23 cellular contexts compared by ENCODE assay signal in the genomic region with DNA sequence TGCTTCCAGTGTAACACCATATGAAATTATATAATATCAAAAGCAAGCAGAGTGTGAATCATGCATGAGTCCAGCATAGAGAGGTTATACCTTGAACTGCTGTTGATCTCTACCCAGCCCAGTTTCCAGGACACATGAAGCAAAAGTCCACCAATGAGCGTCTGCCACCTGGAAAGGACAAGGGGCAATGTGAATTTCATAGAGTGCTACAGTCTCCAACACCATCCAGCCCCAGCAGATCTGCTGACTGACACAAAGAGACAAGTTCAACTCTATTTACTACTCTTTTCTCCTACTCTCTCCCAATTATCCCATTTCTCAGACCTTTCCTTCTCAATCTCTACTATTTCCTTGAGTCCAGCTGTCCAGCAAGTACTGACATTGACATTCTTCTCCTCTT.
"Had no signal": no experiment of that assay in that cellular context is flagged by ENCODE, and none has a peak within 500 bp of the region (broad histone marks: within the 10 kb centered on the region; RNA-seq: fewer than 3 reads in every experiment).

No MANE protein-coding gene starts in this region.

- H3K27ac ChIP-seq: coronary artery, esophagus muscularis mucosa, foreskin keratinocyte, heart right ventricle, right lobe of liver, thoracic aorta, uterus had no signal

- H3K9me3 ChIP-seq: esophagus muscularis mucosa, heart right ventricle, right lobe of liver, thoracic aorta, uterus had no signal

- H3K9me3 Mint-ChIP-seq: activated naive CD4-positive, alpha-beta T cell treated with anti-CD3 and anti-CD28 coated beads, Interleukin-2, amount 50 U/mL, for 72 hours; mesothelial cell of epicardium; T-cell; T-helper 2 cell treated with Interferon-gamma antibody and Interleukin-4, amounts not matched to agents 5 μg/mL and 100 μg/mL, for 36 hours; type B pancreatic cell had no signal

- H3K27me3 Mint-ChIP-seq: activated CD4-positive, alpha-beta T cell treated with anti-CD3 and anti-CD28 coated beads for 36 hours; activated CD8-positive, alpha-beta memory T cell treated with anti-CD3 and anti-CD28 coated beads, Interleukin-2, amount 10 ng/mL, durations not matched to agents 7 days and 5 days; naive thymus-derived CD8-positive, alpha-beta T cell; progenitor cell of endocrine pancreas; T-cell; type B pancreatic cell had no signal

- DNase-seq: activated CD4-positive, alpha-beta T cell treated with anti-CD3 and anti-CD28 coated beads for 36 hours; activated CD4-positive, CD25-positive, alpha-beta regulatory T cell; activated CD8-positive, alpha-beta memory T cell treated with anti-CD3 and anti-CD28 coated beads, Interleukin-2, amount 10 ng/mL, durations not matched to agents 7 days and 5 days; activated CD8-positive, alpha-beta T cell treated with anti-CD3 and anti-CD28 coated beads, Interleukin-2, amount 10 ng/mL, durations not matched to agents 7 days and 5 days; activated naive CD4-positive, alpha-beta T cell; activated T-cell treated with anti-CD3 and anti-CD28 coated beads, Interleukin-2, amount 50 U/mL, for 48 hours; foreskin keratinocyte; heart right ventricle; naive thymus-derived CD8-positive, alpha-beta T cell; right lobe of liver; stimulated activated CD4-positive, alpha-beta T cell treated with anti-CD3 and anti-CD28 coated beads, Interleukin-12 subunit alpha, Interleukin-12 subunit beta, amount 100 ng/mL, for 4 hours; stimulated activated CD4-positive, alpha-beta T cell treated with anti-CD3 and anti-CD28 coated beads, Interleukin-4, amount 100 ng/mL, for 1 hour; stimulated activated naive CD8-positive, alpha-beta T cell treated with anti-CD3 and anti-CD28 coated beads, Interleukin-15, Interleukin-2, amounts not matched to agents 100 U/mL and 50 U/mL, for 24 hours; T-cell; uterus had no signal

- H3K27ac Mint-ChIP-seq: activated CD4-positive, alpha-beta T cell treated with anti-CD3 and anti-CD28 coated beads for 36 hours; activated CD8-positive, alpha-beta memory T cell treated with anti-CD3 and anti-CD28 coated beads, Interleukin-2, amount 10 ng/mL, durations not matched to agents 7 days and 5 days; activated CD8-positive, alpha-beta T cell treated with anti-CD3 and anti-CD28 coated beads, Interleukin-2, amount 10 ng/mL, durations not matched to agents 7 days and 5 days; activated naive CD4-positive, alpha-beta T cell treated with anti-CD3 and anti-CD28 coated beads, Interleukin-2, amount 50 U/mL, for 72 hours; mesothelial cell of epicardium; naive thymus-derived CD8-positive, alpha-beta T cell; progenitor cell of endocrine pancreas; T-cell; T-helper 2 cell treated with Interferon-gamma antibody and Interleukin-4, amounts not matched to agents 5 μg/mL and 100 μg/mL, for 36 hours; type B pancreatic cell had no signal

- H3K4me1 Mint-ChIP-seq: activated CD4-positive, alpha-beta T cell treated with anti-CD3 and anti-CD28 coated beads for 36 hours had no signal

- H3K36me3 Mint-ChIP-seq: activated naive CD4-positive, alpha-beta T cell treated with anti-CD3 and anti-CD28 coated beads, Interleukin-2, amount 50 U/mL, for 72 hours had no signal

- H3K27me3 ChIP-seq: esophagus muscularis mucosa, foreskin keratinocyte, heart right ventricle, right lobe of liver, uterus had no signal

- H3K4me3 Mint-ChIP-seq: activated CD4-positive, alpha-beta T cell treated with anti-CD3 and anti-CD28 coated beads for 36 hours; activated CD8-positive, alpha-beta memory T cell treated with anti-CD3 and anti-CD28 coated beads, Interleukin-2, amount 10 ng/mL, durations not matched to agents 7 days and 5 days; activated CD8-positive, alpha-beta T cell treated with anti-CD3 and anti-CD28 coated beads, Interleukin-2, amount 10 ng/mL, durations not matched to agents 7 days and 5 days; mesothelial cell of epicardium; naive thymus-derived CD8-positive, alpha-beta T cell; T-cell; T-helper 2 cell treated with Interferon-gamma antibody and Interleukin-4, amounts not matched to agents 5 μg/mL and 100 μg/mL, for 36 hours; type B pancreatic cell had no signal

- ATAC-seq: activated CD4-positive, alpha-beta T cell treated with anti-CD3 and anti-CD28 coated beads for 36 hours; activated CD8-positive, alpha-beta memory T cell treated with anti-CD3 and anti-CD28 coated beads, Interleukin-2, amount 10 ng/mL, durations not matched to agents 7 days and 5 days; activated CD8-positive, alpha-beta T cell treated with anti-CD3 and anti-CD28 coated beads, Interleukin-2, amount 10 ng/mL, durations not matched to agents 7 days and 5 days; activated naive CD4-positive, alpha-beta T cell treated with anti-CD3 and anti-CD28 coated beads, Interleukin-2, amount 50 U/mL, for 72 hours; foreskin keratinocyte; heart right ventricle; naive thymus-derived CD8-positive, alpha-beta T cell; stimulated activated naive CD8-positive, alpha-beta T cell treated with anti-CD3 and anti-CD28 coated beads, Interleukin-15, Interleukin-2, amounts not matched to agents 100 U/mL and 50 U/mL, for 24 hours; T-cell had no signal
